Comparison of ENCODE assay signal across 1 cellular context in the genomic region with DNA sequence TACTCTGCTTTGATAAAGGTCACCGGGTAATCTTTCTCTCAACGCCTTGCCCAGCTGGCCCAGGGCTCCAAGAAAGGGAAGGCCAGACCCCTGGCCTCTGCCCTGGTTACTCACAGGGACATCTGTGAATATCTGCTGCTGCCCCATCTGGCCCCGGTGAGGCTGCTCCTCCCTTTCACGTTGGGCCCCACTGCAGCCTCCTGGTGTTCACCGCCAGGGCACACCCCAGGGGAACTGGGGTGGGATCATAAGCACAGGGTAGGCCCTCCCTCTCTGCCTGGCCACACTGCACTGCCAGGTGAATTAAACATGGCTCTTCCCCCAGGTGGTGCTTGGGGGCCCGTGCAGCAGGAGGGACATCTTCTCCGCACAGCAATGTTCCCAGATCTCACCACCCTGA.
TF ChIP-seq lines count a peak whose summit lies in the region.

No MANE protein-coding gene starts in this region.

TF ChIP-seq in HepG2, 621 proteins besides CTCF, POLR2A, EP300 and RAD21:
- TF ChIP-seq ELF3 (CRISPR knock-in tag; IDR thresholded peaks at IDR 0.05) = no peak
- TF ChIP-seq TAF1 (CRISPR knock-in tag; IDR thresholded peaks at IDR 0.05) = no peak
